Comparison of ENCODE assay signal across 8 cellular contexts in genomic region chr22:21866821-21867527, GRCh38. TPM values are rescaled to one million over a fixed set of nuclear protein-coding genes. Genes with fewer than 3 reads are reported as not detected.
DNase-seq lines count a peak whose midpoint lies in the region; ATAC-seq, FAIRE-seq and TF ChIP-seq lines count a peak whose summit lies in the region.

No MANE protein-coding gene starts in this region.

- H3K27ac ChIP-seq in SK-N-SH (ENCODE audit: low read depth in 2 of 2, low read length in 1 of 2) = peak overlapping the region; percentile 70 to 74; a peak in 3 of 4 replicates
- peak overlapping the region; percentile 85 to 95 for H3K27ac ChIP-seq in left lung

- peaks cover 51% of the 10 kb centered on the region for H3K79me2 ChIP-seq in SK-N-SH (ENCODE audit: insufficient read depth)

- H3K4me2 ChIP-seq in SK-N-SH = peak overlapping the region; percentile 90

- H3K27me3 ChIP-seq in SK-N-SH (ENCODE audit: insufficient read depth) = no peaks in the 10 kb centered on the region
- H3K27me3 ChIP-seq in bronchial epithelial cell (ENCODE audit: control insufficient read depth, insufficient read depth, low read length) = no peaks in the 10 kb centered on the region
- no peaks in the 10 kb centered on the region for H3K27me3 ChIP-seq in left lung

- intact Hi-C loops in left lung (cut with DNase I) = loop anchor here in 1 of 2 donors (10.0 kb wide), 1 partner anchor 82 kb away; no protein-coding TSS in a partner anchor

- POLR2A ChIA-PET in SK-N-SH (lab: Yijun Ruan, JAX) = interaction anchor here (1.1 kb wide), 1 partner anchor 131 kb away, joined by 3 read pairs; the partner anchor contains the start of gene YPEL1

- peaks cover 50% of the 10 kb centered on the region for H4K20me1 ChIP-seq in SK-N-SH (ENCODE audit: insufficient read depth)

- TF ChIP-seq EP300 in SK-N-SH (IDR thresholded peaks at IDR 0.05; ENCODE audit: borderline replicate concordance in 1 of 2, low read depth in 1 of 2, low read length in 1 of 2) = no peak

- no peak for FAIRE-seq in bronchial epithelial cell (lab: Jason Lieb, UNC)

- H3K4me1 ChIP-seq in SK-N-SH (ENCODE audit: control insufficient read depth in 1 of 2, insufficient read depth in 2 of 2, low read depth in 1 of 2, low read length in 1 of 2) = peaks cover 14 to 16% of the 10 kb centered on the region in 2 experiments; a peak in 3 of 4 replicates
- H3K4me1 ChIP-seq in left lung = peaks cover 18 to 47% of the 10 kb centered on the region in 2 donors

- TF ChIP-seq RAD21 in SK-N-SH (IDR thresholded peaks at IDR 0.05; ENCODE audit: low read length) = no peak

- H3K4me3 ChIP-seq in SK-N-SH (ENCODE audit: low read depth in 2 of 2, low read length in 1 of 2) = peak overlapping the region; percentile 84 to 93
- peak overlapping the region; percentile 89 for H3K4me3 ChIP-seq in bronchial epithelial cell (ENCODE audit: low read depth, low read length)
- peak overlapping the region; percentile 78 to 96 for H3K4me3 ChIP-seq in left lung

- H3K9me2 ChIP-seq in SK-N-SH = no peaks in the 10 kb centered on the region

- TF ChIP-seq CTCF in SK-N-SH (IDR thresholded peaks at IDR 0.05) (no peak), bronchial epithelial cell (IDR thresholded peaks at IDR 0.05; ENCODE audit: insufficient read depth, low read length, severe bottlenecking) (no peak), left lung (IDR thresholded peaks at IDR 0.05) (no peak)

- ATAC-seq in GM18505 (IDR thresholded peaks at IDR 0.05; ENCODE audit: unreplicated experiment) = peak; percentile 29
- ATAC-seq in HG02938 (IDR thresholded peaks at IDR 0.05; ENCODE audit: unreplicated experiment) = peak; percentile 28
- peak; percentile 7 for ATAC-seq in left lung

- H3K36me3 ChIP-seq in SK-N-SH (replicated peaks in 1 of 2; ENCODE audit: control insufficient read depth in 1 of 2, insufficient read depth in 2 of 2, low read length in 1 of 2) (peaks cover 0 to 5% of the 10 kb centered on the region in 2 experiments), bronchial epithelial cell (ENCODE audit: control insufficient read depth, insufficient read depth, low read length) (no peaks in the 10 kb centered on the region), left lung (no peaks in the 10 kb centered on the region)

- WGBS in SK-N-SH (ENCODE audit: low lambda C conversion rate) = under 1% methylated on average over 69 of the region's 92 CpGs

- no peak overlapping the region for H2AFZ ChIP-seq in SK-N-SH (ENCODE audit: low read depth)

- CTCF ChIA-PET in SK-N-SH (lab: Yijun Ruan, JAX) = interaction anchor here (0.9 to 5.7 kb wide), 6 partner anchors 9 to 220 kb away, joined by 3 to 30 read pairs (median 4); partner anchors contain the start of gene PPM1F

- H3F3A ChIP-seq in SK-N-SH (replicated peaks; ENCODE audit: insufficient read depth) = peaks cover 4% of the 10 kb centered on the region

- DNase-seq in SK-N-SH (no peak), bronchial epithelial cell (ENCODE audit: low read depth) (no peak), left lung (no peak), DMS114 treated with DMSO at 0.1 percent for 48 hours (lab: John Stamatoyannopoulos, UW; ENCODE audit: unreplicated experiment) (no peak), SKM-1 (lab: John Stamatoyannopoulos, UW; ENCODE audit: unreplicated experiment) (no peak)
- DNase-seq in stimulated activated CD8-positive, alpha-beta memory T cell treated with anti-CD3 and anti-CD28 coated beads, Interleukin-4, amount 100 ng/mL, for 48 hours = peak; percentile 42

- TF ChIP-seq POLR2A in GM18505 (IDR thresholded peaks at IDR 0.05; ENCODE audit: borderline replicate concordance, extremely low read depth, insufficient read depth, insufficient read length) = no peak

- H3K9ac ChIP-seq in SK-N-SH = peak overlapping the region; percentile 93

- H3K9me3 ChIP-seq in SK-N-SH (no peaks in the 10 kb centered on the region), left lung (no peaks in the 10 kb centered on the region)

TF ChIP-seq in SK-N-SH, 30 proteins besides CTCF, POLR2A, EP300 and RAD21:
- TF ChIP-seq NRF1 (IDR thresholded peaks at IDR 0.05; ENCODE audit: low read depth, low read length) (no peak), ZBTB33 (IDR thresholded peaks at IDR 0.05; ENCODE audit: borderline replicate concordance, low read depth) (no peak), RFX5 (IDR thresholded peaks at IDR 0.05; ENCODE audit: low read length) (no peak), SMC3 (IDR thresholded peaks at IDR 0.05; ENCODE audit: low read depth, low read length) (no peak), REST (IDR thresholded peaks at IDR 0.05; ENCODE audit: low read depth, low read length) (no peak), EZH2phosphoT487 (IDR thresholded peaks at IDR 0.05; ENCODE audit: borderline replicate concordance, low read depth) (no peak), TCF12 (IDR thresholded peaks at IDR 0.05) (no peak), POLR2AphosphoS5 (IDR thresholded peaks at IDR 0.05; ENCODE audit: low read depth, low read length) (no peak), NFIC (IDR thresholded peaks at IDR 0.05; ENCODE audit: borderline replicate concordance) (no peak), MEF2A (IDR thresholded peaks at IDR 0.05; ENCODE audit: borderline replicate concordance, low read depth) (no peak), JUND (IDR thresholded peaks at IDR 0.05) (no peak), ELF1 (IDR thresholded peaks at IDR 0.05) (no peak), GATA2 (CRISPR knock-in tag; IDR thresholded peaks at IDR 0.05) (no peak)

RNA-seq across cellular contexts. Expression of gene MAPK1, which starts 0.5 kb away (rescaled TPM):
- 25.6 and 34.8 TPM in 2 replicates for polyA plus RNA-seq in SK-N-SH (2012; rRNA removed)
- 27.8 and 32.0 TPM in 2 replicates for polyA plus RNA-seq in SK-N-SH (2012; cell fraction: cytosol; rRNA removed)
- polyA plus RNA-seq in SK-N-SH (2012; cell fraction: nucleus; rRNA removed) = 19.0 and 34.6 TPM in 2 replicates
- total RNA-seq in bronchial epithelial cell (28.8 and 44.0 TPM in 2 replicates), left lung (100 to 1,000 TPM; 163 to 171 TPM)
